In the genomic region with DNA sequence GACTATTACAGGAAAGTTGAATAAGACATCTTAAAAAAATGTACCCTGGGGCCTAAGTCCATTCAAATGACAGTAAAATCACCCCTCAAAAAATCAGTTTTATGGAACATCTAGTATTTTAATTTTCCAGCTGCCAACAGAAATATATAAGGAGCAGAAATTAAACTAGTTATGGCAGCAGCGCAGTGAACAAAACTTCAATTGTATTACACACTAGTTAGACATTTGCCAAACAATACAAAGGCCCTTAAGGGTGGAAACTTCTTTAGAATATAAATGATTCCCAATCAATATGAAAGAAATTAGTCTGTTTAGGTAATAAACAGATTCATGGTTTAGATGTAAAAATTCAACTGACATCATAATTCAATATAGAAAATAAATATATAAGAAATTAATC, we compare ENCODE assay signal across 23 cellular contexts. TPM values are rescaled to one million over a fixed set of nuclear protein-coding genes. Genes with fewer than 3 reads are reported as not detected.
DNase-seq lines count a peak whose midpoint lies in the region; ATAC-seq and TF ChIP-seq lines count a peak whose summit lies in the region.
"Had no signal": no experiment of that assay in that cellular context is flagged by ENCODE, and none has a peak within 500 bp of the region (broad histone marks: within the 10 kb centered on the region; RNA-seq: fewer than 3 reads in every experiment).

No MANE protein-coding gene starts in this region.

- peaks cover 67 to 84% (median 78%) of the 10 kb centered on the region in 3 donors for H3K4me1 Mint-ChIP-seq in CD8-positive, alpha-beta memory T cell
- H3K4me1 Mint-ChIP-seq in activated CD4-positive, alpha-beta memory T cell treated with anti-CD3 and anti-CD28 coated beads, Interleukin-2, amount 10 ng/mL, durations not matched to agents 7 days and 5 days = peaks cover 83% of the 10 kb centered on the region

- ATAC-seq in GM21360 (IDR thresholded peaks at IDR 0.05; ENCODE audit: unreplicated experiment) = no peak
- ATAC-seq: heart right ventricle had no signal

- H3K4me3 ChIP-seq in ACC112 (ENCODE audit: low read depth, low read length) (no peak overlapping the region), right atrium auricular region (no peak overlapping the region)
- no peak overlapping the region for H3K4me3 ChIP-seq in CD8-positive, alpha-beta memory T cell (ENCODE audit: low read length)
- H3K4me3 ChIP-seq: adrenal gland, heart right ventricle had no signal

- no peak overlapping the region for H2AFZ ChIP-seq in ACC112 (ENCODE audit: low read length, unreplicated experiment)

- peak overlapping the region in 5 of 8 donors; percentile 27 to 70 (median 58) for H3K27ac Mint-ChIP-seq in CD8-positive, alpha-beta memory T cell
- peak overlapping the region; percentile 88 for H3K27ac Mint-ChIP-seq in activated CD4-positive, alpha-beta memory T cell treated with anti-CD3 and anti-CD28 coated beads, Interleukin-2, amount 10 ng/mL, durations not matched to agents 7 days and 5 days
- H3K27ac Mint-ChIP-seq: nephron had no signal

- no peaks in the 10 kb centered on the region for H3K9me3 Mint-ChIP-seq in CD8-positive, alpha-beta memory T cell
- no peaks in the 10 kb centered on the region for H3K9me3 Mint-ChIP-seq in activated CD4-positive, alpha-beta memory T cell treated with anti-CD3 and anti-CD28 coated beads, Interleukin-2, amount 10 ng/mL, durations not matched to agents 7 days and 5 days
- H3K9me3 Mint-ChIP-seq: nephron had no signal

- H3K27ac ChIP-seq in ACC112 (ENCODE audit: low read depth, low read length) (0 out of 2 replicates have a peak overlapping the region, but pooled peaks have one; percentile 60), layer of hippocampus (ENCODE audit: low read depth, low read length) (peak overlapping the region; percentile 79), right atrium auricular region (no peak overlapping the region)
- H3K27ac ChIP-seq in CD8-positive, alpha-beta memory T cell (ENCODE audit: low read depth, low read length) = no peak overlapping the region
- H3K27ac ChIP-seq: heart right ventricle, RWPE1 had no signal

- H3K79me2 ChIP-seq in ACC112 (ENCODE audit: control insufficient read depth, insufficient read depth, low read length, unreplicated experiment) = peaks cover 79% of the 10 kb centered on the region

- peaks cover 0 to 7% (median 0%) of the 10 kb centered on the region in 3 donors for H3K36me3 Mint-ChIP-seq in CD8-positive, alpha-beta memory T cell
- H3K36me3 Mint-ChIP-seq in activated CD4-positive, alpha-beta memory T cell treated with anti-CD3 and anti-CD28 coated beads, Interleukin-2, amount 10 ng/mL, durations not matched to agents 7 days and 5 days (ENCODE audit: low read depth) = peaks cover 27% of the 10 kb centered on the region

- no peak for DNase-seq in CD8-positive, alpha-beta memory T cell
- no peak for DNase-seq in activated CD4-positive, alpha-beta memory T cell treated with anti-CD3 and anti-CD28 coated beads, Interleukin-2, amount 10 ng/mL, durations not matched to agents 7 days and 5 days
- DNase-seq in NCI-H82 treated with DMSO at 0.1 percent for 48 hours (lab: John Stamatoyannopoulos, UW; ENCODE audit: unreplicated experiment) (no peak), CD1c-positive myeloid dendritic cell (ENCODE audit: extremely low spot score) (no peak), right atrium auricular region (ENCODE audit: low spot score) (no peak)
- DNase-seq: activated CD4-positive, alpha-beta T cell treated with anti-CD3 and anti-CD28 coated beads, Interleukin-2, amount 50 U/mL, for 48 hours; AML-193; effector CD8-positive, alpha-beta T cell; GF-D8; heart right ventricle; stimulated activated CD4-positive, alpha-beta T cell treated with anti-CD3 and anti-CD28 coated beads, Interleukin-4, amount 100 ng/mL, for 1 hour had no signal

- no peaks in the 10 kb centered on the region for H3K27me3 Mint-ChIP-seq in CD8-positive, alpha-beta memory T cell
- H3K27me3 Mint-ChIP-seq in activated CD4-positive, alpha-beta memory T cell treated with anti-CD3 and anti-CD28 coated beads, Interleukin-2, amount 10 ng/mL, durations not matched to agents 7 days and 5 days = no peaks in the 10 kb centered on the region
- H3K27me3 Mint-ChIP-seq: progenitor cell of endocrine pancreas had no signal

- H3K4me1 ChIP-seq in ACC112 (ENCODE audit: control insufficient read depth, insufficient read depth, low read length, unreplicated experiment) (peaks cover 60% of the 10 kb centered on the region), right atrium auricular region (peaks cover 0 to 10% of the 10 kb centered on the region in 2 donors)
- peaks cover 45% of the 10 kb centered on the region for H3K4me1 ChIP-seq in CD8-positive, alpha-beta memory T cell (ENCODE audit: insufficient read depth, low read length)

- H3K27me3 ChIP-seq in ACC112 (ENCODE audit: insufficient read depth, low read length) (no peaks in the 10 kb centered on the region), layer of hippocampus (ENCODE audit: control insufficient read depth, insufficient read depth, low read length) (no peaks in the 10 kb centered on the region), right atrium auricular region (no peaks in the 10 kb centered on the region)
- no peaks in the 10 kb centered on the region for H3K27me3 ChIP-seq in CD8-positive, alpha-beta memory T cell (ENCODE audit: insufficient read depth, low read length, poor library complexity, severe bottlenecking)
- H3K27me3 ChIP-seq: adrenal gland, heart right ventricle had no signal

- CTCF ChIA-PET in CD8-positive, alpha-beta memory T cell (lab: Charles Lee) = interaction anchor here (1.0 to 3.1 kb wide), 3 partner anchors 8 to 26 kb away, joined by 3 to 14 read pairs (median 3); a partner anchor contains a TSS
- CTCF ChIA-PET in activated CD4-positive, alpha-beta memory T cell treated with anti-CD3 and anti-CD28 coated beads, Interleukin-2, amount 10 ng/mL, durations not matched to agents 7 days and 5 days (lab: Charles Lee) = interaction anchor here (1.7 to 4.6 kb wide), 6 partner anchors 8 to 59 kb away, joined by 7 to 37 read pairs (median 10); a partner anchor contains a TSS

- H3K36me3 ChIP-seq in ACC112 (ENCODE audit: insufficient read depth, low read length) (no peaks in the 10 kb centered on the region), right atrium auricular region (no peaks in the 10 kb centered on the region)
- no peaks in the 10 kb centered on the region for H3K36me3 ChIP-seq in CD8-positive, alpha-beta memory T cell (ENCODE audit: insufficient read depth, low read length)
- H3K36me3 ChIP-seq: adrenal gland, heart right ventricle had no signal

- TF ChIP-seq CTCF in right atrium auricular region (IDR thresholded peaks at IDR 0.05) = no peak

- H3K4me3 Mint-ChIP-seq in CD8-positive, alpha-beta memory T cell = no peak overlapping the region
- H3K4me3 Mint-ChIP-seq in activated CD4-positive, alpha-beta memory T cell treated with anti-CD3 and anti-CD28 coated beads, Interleukin-2, amount 10 ng/mL, durations not matched to agents 7 days and 5 days = no peak overlapping the region
- H3K4me3 Mint-ChIP-seq: nephron had no signal

- POLR2A ChIA-PET in CD8-positive, alpha-beta memory T cell (lab: Charles Lee) = interaction anchor here (0.6 kb wide), 1 partner anchor 17 kb away, joined by 11 read pairs; no protein-coding TSS in a partner anchor
- POLR2A ChIA-PET in activated CD4-positive, alpha-beta memory T cell treated with anti-CD3 and anti-CD28 coated beads, Interleukin-2, amount 10 ng/mL, durations not matched to agents 7 days and 5 days (lab: Charles Lee) = interaction anchor here (0.8 to 10.7 kb wide), 17 partner anchors 8 to 497 kb away, joined by 3 to 164 read pairs (median 4); a partner anchor contains a TSS

- H3K9me3 ChIP-seq in CD8-positive, alpha-beta memory T cell (ENCODE audit: low read length) = no peaks in the 10 kb centered on the region
- no peaks in the 10 kb centered on the region for H3K9me3 ChIP-seq in right atrium auricular region
- H3K9me3 ChIP-seq: adrenal gland, heart right ventricle had no signal

RNA-seq across cellular contexts. Expression of a gene that starts 18.1 kb away (rescaled TPM):
- total RNA-seq in CD8-positive, alpha-beta memory T cell = 10 to 100 TPM; 30.2 to 33.1 TPM
- polyA plus RNA-seq in CD8-positive, alpha-beta memory T cell = 43.6 TPM
- 10 to 100 TPM; 47.3 to 53.9 TPM for total RNA-seq in activated CD4-positive, alpha-beta memory T cell treated with anti-CD3 and anti-CD28 coated beads, Interleukin-2, amount 10 ng/mL, durations not matched to agents 7 days and 5 days
- total RNA-seq in right atrium auricular region = 10 to 100 TPM; 12.2 to 20.1 TPM

RNA-seq across cellular contexts. Expression of a gene that starts 38.0 kb away (rescaled TPM):
- total RNA-seq in CD8-positive, alpha-beta memory T cell = 10 to 100 TPM; 27.5 to 29.8 TPM
- polyA plus RNA-seq in CD8-positive, alpha-beta memory T cell = 11.9 TPM
- 10 to 100 TPM; 25.6 to 25.9 TPM for total RNA-seq in activated CD4-positive, alpha-beta memory T cell treated with anti-CD3 and anti-CD28 coated beads, Interleukin-2, amount 10 ng/mL, durations not matched to agents 7 days and 5 days
- 1 to 10 TPM; 2.0 to 4.5 TPM for total RNA-seq in right atrium auricular region

RNA-seq across cellular contexts. Expression of a gene that starts 39.8 kb away (rescaled TPM):
- total RNA-seq in CD8-positive, alpha-beta memory T cell = under 1 TPM; 0.15 to 0.16 TPM
- polyA plus RNA-seq in CD8-positive, alpha-beta memory T cell = not detected
- not detected for total RNA-seq in activated CD4-positive, alpha-beta memory T cell treated with anti-CD3 and anti-CD28 coated beads, Interleukin-2, amount 10 ng/mL, durations not matched to agents 7 days and 5 days
- not detected for total RNA-seq in right atrium auricular region
- total RNA-seq: adrenal gland, cardiac septum, heart right ventricle, HT-29, lung microvascular endothelial cell, progenitor cell of endocrine pancreas, skeletal muscle tissue, subcutaneous adipose tissue had no signal
- polyA plus RNA-seq: adrenal gland, heart right ventricle had no signal

Comparison
In these comparisons a context has a peak if more than half of its experiments do, and no peak if none do; other contexts are left out.
1. H3K27ac ChIP-seq: peak in ACC112 (single experiment) and layer of hippocampus (single experiment); none in CD8-positive, alpha-beta memory T cell (single experiment) and right atrium auricular region (0 of 2).
2. RNA of a gene that starts 38.0 kb away (total RNA-seq): 27.5 to 29.8 TPM in CD8-positive, alpha-beta memory T cell and 25.6 to 25.9 TPM in activated CD4-positive, alpha-beta memory T cell treated with anti-CD3 and anti-CD28 coated beads, Interleukin-2, amount 10 ng/mL, durations not matched to agents 7 days and 5 days; 2.0 to 4.5 TPM in right atrium auricular region; every median in the first group is over 4 times any median in the second.